In the genomic region with DNA sequence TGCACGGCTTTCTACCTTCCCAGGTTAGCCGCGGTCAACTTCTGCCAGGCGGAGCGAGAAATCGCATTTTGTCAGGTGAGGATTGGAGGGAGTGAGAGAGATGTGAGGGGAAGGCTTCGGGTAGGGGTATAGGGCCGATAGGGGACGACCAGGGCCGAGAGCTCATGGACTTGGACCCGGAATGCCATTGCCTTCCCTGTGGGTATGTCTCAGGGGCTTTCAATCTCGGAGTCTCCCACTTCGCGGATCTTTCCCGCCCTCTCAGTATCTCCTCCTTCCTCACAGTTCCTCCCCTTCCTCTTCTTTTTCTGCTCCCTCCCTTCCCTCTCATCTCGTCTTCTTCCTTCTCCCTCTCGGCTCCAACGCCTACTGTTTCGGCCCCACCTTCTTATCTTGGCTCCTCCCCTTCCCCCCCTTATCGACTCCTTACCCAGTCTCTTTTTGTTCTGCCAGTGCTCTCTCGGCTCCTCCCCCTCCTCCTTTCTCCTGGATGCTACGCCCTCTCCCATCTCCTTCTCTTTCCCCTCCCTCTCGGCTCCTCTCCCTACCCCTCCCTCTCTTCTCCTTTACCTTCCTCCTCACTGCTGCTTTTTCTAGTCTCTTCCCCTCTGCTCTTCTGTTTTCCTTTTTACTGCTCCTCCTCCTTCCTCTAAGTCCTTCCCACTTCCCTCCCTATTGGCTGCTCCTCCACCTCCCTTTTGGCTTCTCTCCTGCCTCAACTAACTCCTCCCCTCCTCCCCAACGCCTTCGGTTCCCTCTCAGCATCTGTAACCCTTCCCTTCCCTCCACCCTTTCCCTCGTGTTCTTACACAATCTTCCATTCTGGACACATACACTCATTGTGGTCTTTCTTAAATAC, we compare ENCODE assay signal across 1 cellular context.
TF ChIP-seq lines count a peak whose summit lies in the region.

No MANE protein-coding gene starts in this region.

TF ChIP-seq in HEK293, 187 proteins besides CTCF, POLR2A, EP300 and RAD21 (continued from another document):
- TF ChIP-seq ZNF335 (tag by site-specific recombination; conservative IDR thresholded peaks at IDR 0.05): peak; percentile 52; the same call in 1 of the 2 replicates
- peak; percentile 78 for TF ChIP-seq EGR2 (tag by site-specific recombination; IDR thresholded peaks at IDR 0.05; ENCODE audit: low read depth)
- TF ChIP-seq ZNF341 (tag by site-specific recombination; IDR thresholded peaks at IDR 0.05; ENCODE audit: low read depth): peak; percentile 98
- peak; percentile 99 for TF ChIP-seq ZNF398 (tag by site-specific recombination; IDR thresholded peaks at IDR 0.05)
- TF ChIP-seq ZSCAN30 (tag by site-specific recombination; IDR thresholded peaks at IDR 0.05): no peak
- TF ChIP-seq, protein P1, sequence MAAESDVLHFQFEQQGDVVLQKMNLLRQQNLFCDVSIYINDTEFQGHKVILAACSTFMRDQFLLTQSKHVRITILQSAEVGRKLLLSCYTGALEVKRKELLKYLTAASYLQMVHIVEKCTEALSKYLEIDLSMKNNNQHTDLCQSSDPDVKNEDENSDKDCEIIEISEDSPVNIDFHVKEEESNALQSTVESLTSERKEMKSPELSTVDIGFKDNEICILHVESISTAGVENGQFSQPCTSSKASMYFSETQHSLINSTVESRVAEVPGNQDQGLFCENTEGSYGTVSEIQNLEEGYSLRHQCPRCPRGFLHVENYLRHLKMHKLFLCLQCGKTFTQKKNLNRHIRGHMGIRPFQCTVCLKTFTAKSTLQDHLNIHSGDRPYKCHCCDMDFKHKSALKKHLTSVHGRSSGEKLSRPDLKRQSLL (tag by site-specific recombination; IDR thresholded peaks at IDR 0.05): peak; percentile 63; the same call in 1 of the 2 replicates
- TF ChIP-seq, protein P2, sequence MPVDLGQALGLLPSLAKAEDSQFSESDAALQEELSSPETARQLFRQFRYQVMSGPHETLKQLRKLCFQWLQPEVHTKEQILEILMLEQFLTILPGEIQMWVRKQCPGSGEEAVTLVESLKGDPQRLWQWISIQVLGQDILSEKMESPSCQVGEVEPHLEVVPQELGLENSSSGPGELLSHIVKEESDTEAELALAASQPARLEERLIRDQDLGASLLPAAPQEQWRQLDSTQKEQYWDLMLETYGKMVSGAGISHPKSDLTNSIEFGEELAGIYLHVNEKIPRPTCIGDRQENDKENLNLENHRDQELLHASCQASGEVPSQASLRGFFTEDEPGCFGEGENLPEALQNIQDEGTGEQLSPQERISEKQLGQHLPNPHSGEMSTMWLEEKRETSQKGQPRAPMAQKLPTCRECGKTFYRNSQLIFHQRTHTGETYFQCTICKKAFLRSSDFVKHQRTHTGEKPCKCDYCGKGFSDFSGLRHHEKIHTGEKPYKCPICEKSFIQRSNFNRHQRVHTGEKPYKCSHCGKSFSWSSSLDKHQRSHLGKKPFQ (tag by site-specific recombination; IDR thresholded peaks at IDR 0.05): no peak
- TF ChIP-seq, protein P3, sequence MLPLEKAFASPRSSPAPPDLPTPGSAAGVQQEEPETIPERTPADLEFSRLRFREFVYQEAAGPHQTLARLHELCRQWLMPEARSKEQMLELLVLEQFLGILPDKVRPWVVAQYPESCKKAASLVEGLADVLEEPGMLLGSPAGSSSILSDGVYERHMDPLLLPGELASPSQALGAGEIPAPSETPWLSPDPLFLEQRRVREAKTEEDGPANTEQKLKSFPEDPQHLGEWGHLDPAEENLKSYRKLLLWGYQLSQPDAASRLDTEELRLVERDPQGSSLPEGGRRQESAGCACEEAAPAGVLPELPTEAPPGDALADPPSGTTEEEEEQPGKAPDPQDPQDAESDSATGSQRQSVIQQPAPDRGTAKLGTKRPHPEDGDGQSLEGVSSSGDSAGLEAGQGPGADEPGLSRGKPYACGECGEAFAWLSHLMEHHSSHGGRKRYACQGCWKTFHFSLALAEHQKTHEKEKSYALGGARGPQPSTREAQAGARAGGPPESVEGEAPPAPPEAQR (tag by site-specific recombination; IDR thresholded peaks at IDR 0.05): no peak
- TF ChIP-seq, protein P4, sequence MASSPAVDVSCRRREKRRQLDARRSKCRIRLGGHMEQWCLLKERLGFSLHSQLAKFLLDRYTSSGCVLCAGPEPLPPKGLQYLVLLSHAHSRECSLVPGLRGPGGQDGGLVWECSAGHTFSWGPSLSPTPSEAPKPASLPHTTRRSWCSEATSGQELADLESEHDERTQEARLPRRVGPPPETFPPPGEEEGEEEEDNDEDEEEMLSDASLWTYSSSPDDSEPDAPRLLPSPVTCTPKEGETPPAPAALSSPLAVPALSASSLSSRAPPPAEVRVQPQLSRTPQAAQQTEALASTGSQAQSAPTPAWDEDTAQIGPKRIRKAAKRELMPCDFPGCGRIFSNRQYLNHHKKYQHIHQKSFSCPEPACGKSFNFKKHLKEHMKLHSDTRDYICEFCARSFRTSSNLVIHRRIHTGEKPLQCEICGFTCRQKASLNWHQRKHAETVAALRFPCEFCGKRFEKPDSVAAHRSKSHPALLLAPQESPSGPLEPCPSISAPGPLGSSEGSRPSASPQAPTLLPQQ (tag by site-specific recombination; IDR thresholded peaks at IDR 0.05): 0 out of 2 replicates have a peak, but pooled peaks have one; percentile 17
- no peak for TF ChIP-seq ZNF114 (tag by site-specific recombination; IDR thresholded peaks at IDR 0.05)
- TF ChIP-seq ZNF544 (tag by site-specific recombination; IDR thresholded peaks at IDR 0.05): no peak
- TF ChIP-seq ZNF843 (tag by site-specific recombination; IDR thresholded peaks at IDR 0.05): peak; percentile 33
